In the genomic region with DNA sequence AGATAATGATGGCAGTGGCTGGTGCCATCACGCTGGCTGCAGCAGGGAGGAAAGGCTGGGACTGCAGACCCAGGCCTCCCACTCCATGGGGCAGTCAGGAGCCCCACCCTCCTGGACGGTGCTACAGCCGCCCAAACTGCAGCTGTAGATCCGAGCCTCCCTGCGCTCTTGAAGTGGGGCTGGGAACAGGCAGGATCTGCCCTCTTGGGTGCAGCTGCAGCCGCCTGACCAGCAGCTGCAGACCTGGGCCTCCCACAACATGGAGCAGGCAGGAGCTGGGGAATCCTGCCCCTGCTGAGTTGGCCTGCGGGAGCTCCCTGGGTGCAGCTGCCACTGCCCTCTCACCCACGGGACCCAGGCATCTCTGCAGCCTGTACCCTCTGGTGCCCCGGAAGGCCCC, we compare ENCODE assay signal across 7 cellular contexts. TPM values are rescaled to one million over a fixed set of nuclear protein-coding genes. Genes with fewer than 3 reads are reported as not detected.
A peak's percentile ranks its signal among the peaks of the same experiment; 100 is the strongest.
DNase-seq lines count a peak whose midpoint lies in the region; FAIRE-seq and TF ChIP-seq lines count a peak whose summit lies in the region.
"Not testable (repeated sequence)": the region's sequence is repeated elsewhere in the genome, so short reads cannot be mapped to it uniquely, and the experiment has no call there.

No MANE protein-coding gene starts in this region.

- not testable (repeated sequence) for H3K4me1 Mint-ChIP-seq in glutamatergic neuron (ENCODE audit: low read depth, unreplicated experiment)

- TF ChIP-seq POLR2A in GM12891 (IDR thresholded peaks at IDR 0.05; ENCODE audit: low read depth, low read length): not testable (repeated sequence)

- H3K4me3 Mint-ChIP-seq in glutamatergic neuron (ENCODE audit: unreplicated experiment): not testable (repeated sequence)

- H3K9me3 Mint-ChIP-seq in glutamatergic neuron (ENCODE audit: unreplicated experiment): not testable (repeated sequence)

- H3K36me3 Mint-ChIP-seq in glutamatergic neuron (ENCODE audit: unreplicated experiment): not testable (repeated sequence)

- not testable (repeated sequence) for H3K27me3 Mint-ChIP-seq in glutamatergic neuron (ENCODE audit: unreplicated experiment)

- DNase-seq in A172 (ENCODE audit: low spot score) (peak; percentile 25), LHCN-M2 (ENCODE audit: low read depth) (peak; percentile 73), NCI-H510A treated with DMSO at 0.1 percent for 48 hours (lab: John Stamatoyannopoulos, UW) (peak; percentile 23), SHP77 treated with DMSO at 0.1 percent for 48 hours (lab: John Stamatoyannopoulos, UW) (peak; percentile 48), glutamatergic neuron (peak; percentile 22), myocyte (ENCODE audit: low read depth) (peak; percentile 85)
- not testable (repeated sequence) for DNase-seq in GM12891 (ENCODE audit: insufficient read length, low spot score)

- TF ChIP-seq CTCF in glutamatergic neuron (IDR thresholded peaks at IDR 0.05; ENCODE audit: partially characterized antibody, unreplicated experiment): not testable (repeated sequence)

- H3K27ac Mint-ChIP-seq in glutamatergic neuron (ENCODE audit: unreplicated experiment): not testable (repeated sequence)

- FAIRE-seq in GM12891 (lab: Jason Lieb, UNC): peak; percentile 35

RNA-seq across cellular contexts. Expression of a gene that starts 4.9 kb away (rescaled TPM):
- 12.1 and 12.5 TPM in 2 replicates for total RNA-seq in A172 (2014; rRNA removed; shearing (Covaris generic))
- 4.0 TPM for polyA plus RNA-seq in GM12891 (2012; ENCODE audit: low read depth, missing spikeins)
- total RNA-seq in LHCN-M2 (2014; rRNA removed) (10.8 and 13.6 TPM in 2 replicates), glutamatergic neuron (ENCODE audit: unreplicated experiment) (8.5 TPM), myocyte (7.7 and 9.8 TPM in 2 replicates)
- 2.8 TPM for polyA plus RNA-seq in LHCN-M2 (2012)
- 5.9 TPM for polyA plus RNA-seq in myocyte (2012)
